ENCODE assay signal across 9 cellular contexts in the genomic region with DNA sequence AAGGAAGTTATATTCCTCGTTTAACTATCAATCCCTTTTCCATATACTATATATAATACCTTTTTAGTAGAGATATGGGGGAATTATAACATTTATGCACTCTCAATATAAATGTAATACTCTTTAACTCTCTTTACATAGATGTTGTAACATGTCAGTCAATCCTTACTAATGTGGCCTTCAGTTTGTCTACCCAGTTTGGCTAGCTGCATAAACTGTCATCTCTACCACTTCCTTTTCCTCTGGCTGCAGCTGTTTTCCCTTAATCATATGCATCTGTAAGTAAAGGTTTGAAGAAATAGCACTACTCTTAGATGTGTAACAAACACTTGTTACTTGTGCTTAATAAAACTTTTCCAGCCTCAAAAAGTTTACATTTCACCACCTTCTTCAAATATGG. TPM values are rescaled to one million over a fixed set of nuclear protein-coding genes. Genes with fewer than 3 reads are reported as not detected.
DNase-seq lines count a peak whose midpoint lies in the region; ATAC-seq lines count a peak whose summit lies in the region.
"Had no signal": no experiment of that assay in that cellular context is flagged by ENCODE, and none has a peak within 500 bp of the region (broad histone marks: within the 10 kb centered on the region; RNA-seq: fewer than 3 reads in every experiment).

No MANE protein-coding gene starts in this region.

- ATAC-seq in HG03045 (IDR thresholded peaks at IDR 0.05; ENCODE audit: unreplicated experiment) (peak; percentile 42), T-cell (replicated peaks in 1 of 4) (peak; percentile 81 to 97 (median 90))
- ATAC-seq in stimulated activated naive CD8-positive, alpha-beta T cell treated with anti-CD3 and anti-CD28 coated beads, Interleukin-15, amount 100 ng/mL, for 72 hours: peak; percentile 85

- H3K9me3 Mint-ChIP-seq in activated naive CD4-positive, alpha-beta T cell treated with anti-CD3 and anti-CD28 coated beads, Interleukin-2, amount 10 ng/mL, durations not matched to agents 7 days and 5 days: no peaks in the 10 kb centered on the region
- no peaks in the 10 kb centered on the region for H3K9me3 Mint-ChIP-seq in T-cell
- no peaks in the 10 kb centered on the region for H3K9me3 Mint-ChIP-seq in stimulated activated naive CD8-positive, alpha-beta T cell treated with anti-CD3 and anti-CD28 coated beads, Interleukin-15, amount 100 ng/mL, for 72 hours

- POLR2A ChIA-PET in T-cell (lab: Charles Lee): interaction anchor here in 1 of 2 donors (0.6 to 1.5 kb wide), 2 partner anchors 10 to 14 kb away, joined by 3 to 4 read pairs; a partner anchor contains a TSS

- H3K36me3 Mint-ChIP-seq in activated naive CD4-positive, alpha-beta T cell treated with anti-CD3 and anti-CD28 coated beads, Interleukin-2, amount 10 ng/mL, durations not matched to agents 7 days and 5 days: peaks cover 25% of the 10 kb centered on the region
- H3K36me3 Mint-ChIP-seq in T-cell: peaks cover 6% of the 10 kb centered on the region

- CTCF ChIA-PET in activated naive CD4-positive, alpha-beta T cell treated with anti-CD3 and anti-CD28 coated beads, Interleukin-2, amount 10 ng/mL, durations not matched to agents 7 days and 5 days (lab: Charles Lee): interaction anchor here (1.2 to 2.0 kb wide), 3 partner anchors 14 to 114 kb away, joined by 3 to 6 read pairs (median 4); a partner anchor contains a TSS
- CTCF ChIA-PET in T-cell (lab: Charles Lee): interaction anchor here in 1 of 2 donors (0.6 kb wide), 1 partner anchor 1479 kb away, joined by 3 read pairs; no protein-coding TSS in a partner anchor

- no peaks in the 10 kb centered on the region for H3K27me3 Mint-ChIP-seq in activated naive CD4-positive, alpha-beta T cell treated with anti-CD3 and anti-CD28 coated beads, Interleukin-2, amount 10 ng/mL, durations not matched to agents 7 days and 5 days
- no peaks in the 10 kb centered on the region for H3K27me3 Mint-ChIP-seq in T-cell
- H3K27me3 Mint-ChIP-seq in stimulated activated naive CD8-positive, alpha-beta T cell treated with anti-CD3 and anti-CD28 coated beads, Interleukin-15, amount 100 ng/mL, for 72 hours: no peaks in the 10 kb centered on the region

- H3K4me1 Mint-ChIP-seq in activated naive CD4-positive, alpha-beta T cell treated with anti-CD3 and anti-CD28 coated beads, Interleukin-2, amount 10 ng/mL, durations not matched to agents 7 days and 5 days: peaks cover 85% of the 10 kb centered on the region
- H3K4me1 Mint-ChIP-seq in T-cell: peaks cover 79 to 86% (median 81%) of the 10 kb centered on the region in 3 donors
- peaks cover 85% of the 10 kb centered on the region for H3K4me1 Mint-ChIP-seq in stimulated activated naive CD8-positive, alpha-beta T cell treated with anti-CD3 and anti-CD28 coated beads, Interleukin-15, amount 100 ng/mL, for 72 hours

- DNase-seq in activated naive CD4-positive, alpha-beta T cell treated with anti-CD3 and anti-CD28 coated beads, Interleukin-2, amount 10 ng/mL, durations not matched to agents 7 days and 5 days: peak; percentile 42
- no peak for DNase-seq in activated naive CD4-positive, alpha-beta T cell treated with Interleukin-2 at 50 U/mL for 16 hours
- DNase-seq in T-cell: peak in 5 of 34 experiments; percentile 4 to 23 (median 12)
- DNase-seq in stimulated activated naive CD8-positive, alpha-beta T cell treated with anti-CD3 and anti-CD28 coated beads, Interleukin-15, amount 100 ng/mL, for 72 hours: no peak
- DNase-seq in A172 (ENCODE audit: low spot score): no peak
- no peak for DNase-seq in activated CD8-positive, alpha-beta memory T cell treated with anti-CD3 and anti-CD28 coated beads, Interleukin-2, amount 50 U/mL, for 4 hours
- DNase-seq in AG08395 (ENCODE audit: low spot score): no peak
- DNase-seq: cortex of kidney had no signal

- H3K27ac Mint-ChIP-seq in activated naive CD4-positive, alpha-beta T cell treated with anti-CD3 and anti-CD28 coated beads, Interleukin-2, amount 10 ng/mL, durations not matched to agents 7 days and 5 days: peak overlapping the region; percentile 84
- H3K27ac Mint-ChIP-seq in T-cell: peak overlapping the region in 1 of 2 donors; percentile 67
- no peak overlapping the region for H3K27ac Mint-ChIP-seq in stimulated activated naive CD8-positive, alpha-beta T cell treated with anti-CD3 and anti-CD28 coated beads, Interleukin-15, amount 100 ng/mL, for 72 hours

- H3K4me3 Mint-ChIP-seq in activated naive CD4-positive, alpha-beta T cell treated with anti-CD3 and anti-CD28 coated beads, Interleukin-2, amount 10 ng/mL, durations not matched to agents 7 days and 5 days: peak overlapping the region; percentile 16
- H3K4me3 Mint-ChIP-seq in T-cell: peak overlapping the region in 2 of 3 donors; percentile 0 to 32
- peak overlapping the region; percentile 3 to 64 for H3K4me3 Mint-ChIP-seq in stimulated activated naive CD8-positive, alpha-beta T cell treated with anti-CD3 and anti-CD28 coated beads, Interleukin-15, amount 100 ng/mL, for 72 hours

RNA-seq across cellular contexts. Expression of a gene that starts 13.4 kb away (rescaled TPM):
- 10 to 100 TPM; 16.0 to 23.7 (median 19.7) TPM for total RNA-seq in T-cell
- 34.5 and 41.7 TPM in 2 replicates for total RNA-seq in A172 (2014; rRNA removed; shearing (Covaris generic))

RNA-seq across cellular contexts. Expression of a gene that starts 13.9 kb away (rescaled TPM):
- 1 to 10 TPM; 6.1 to 10.0 (median 7.6) TPM for total RNA-seq in T-cell
- 10.9 and 16.5 TPM in 2 replicates for total RNA-seq in A172 (2014; rRNA removed; shearing (Covaris generic))
